In the genomic region with DNA sequence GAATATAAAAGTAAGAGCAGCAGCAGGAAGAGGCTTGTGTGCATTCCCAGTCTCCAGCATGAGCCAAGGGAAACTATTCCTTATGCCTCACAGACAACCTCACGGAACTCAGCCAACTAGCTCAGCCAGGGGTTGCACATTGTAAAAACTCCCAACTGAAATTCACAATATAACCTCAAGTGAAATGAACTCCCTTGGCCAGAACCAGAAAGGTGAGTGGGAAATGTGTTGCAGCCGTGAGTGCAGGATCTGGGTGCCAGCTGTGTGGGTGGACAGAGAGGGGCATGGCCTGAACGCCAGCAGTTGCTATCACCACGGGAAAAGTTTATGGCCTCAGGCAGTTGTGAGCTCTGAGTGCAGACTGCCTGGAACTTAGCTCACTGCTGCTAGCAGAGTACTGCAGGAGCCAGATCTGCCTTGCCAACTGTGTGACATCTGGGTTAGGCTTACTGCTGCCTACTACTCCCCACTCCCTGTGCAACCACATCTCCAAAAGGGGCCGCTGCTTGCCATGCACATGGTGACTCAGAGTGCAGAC, we compare ENCODE assay signal across 11 cellular contexts. TPM values are rescaled to one million over a fixed set of nuclear protein-coding genes. Genes with fewer than 3 reads are reported as not detected.
DNase-seq lines count a peak whose midpoint lies in the region; ATAC-seq and TF ChIP-seq lines count a peak whose summit lies in the region.
"Had no signal": no experiment of that assay in that cellular context is flagged by ENCODE, and none has a peak within 500 bp of the region (broad histone marks: within the 10 kb centered on the region; RNA-seq: fewer than 3 reads in every experiment).

No MANE protein-coding gene starts in this region.

- H3K4me1 ChIP-seq in right cardiac atrium (ENCODE audit: control insufficient read depth, insufficient read depth, low read length) (peaks cover 6% of the 10 kb centered on the region), smooth muscle cell (ENCODE audit: low read depth) (no peaks in the 10 kb centered on the region), psoas muscle (no peaks in the 10 kb centered on the region)

- no peak overlapping the region for H3K9ac ChIP-seq in smooth muscle cell (ENCODE audit: low read depth)
- H3K9ac ChIP-seq: neural progenitor cell had no signal

- no TSS peak for BruUV-seq in MCF 10A (replicated peaks; lab: Mats Ljungman, UMichigan)

- peak overlapping the region; percentile 9 for H2AFZ ChIP-seq in smooth muscle cell (ENCODE audit: low read depth)
- H2AFZ ChIP-seq: neural progenitor cell had no signal

- no peaks in the 10 kb centered on the region for H3K36me3 Mint-ChIP-seq in MCF 10A (ENCODE audit: insufficient read depth, unreplicated experiment)
- H3K36me3 Mint-ChIP-seq: neural progenitor cell had no signal

- ATAC-seq in right cardiac atrium (peak; percentile 75 to 84), psoas muscle (no peak), GM21529 (IDR thresholded peaks at IDR 0.05; ENCODE audit: unreplicated experiment) (no peak), HG02588 (IDR thresholded peaks at IDR 0.05; ENCODE audit: unreplicated experiment) (no peak)

- peak; percentile 73 for DNase-seq in H4 (ENCODE audit: low spot score)
- DNase-seq in MCF 10A (ENCODE audit: unreplicated experiment): peak; percentile 78
- DNase-seq in right cardiac atrium: peak; percentile 27 to 71 (median 63)
- DNase-seq in smooth muscle cell (lab: John Stamatoyannopoulos, UW; ENCODE audit: unreplicated experiment): peak; percentile 5
- DNase-seq in GDM1 (lab: John Stamatoyannopoulos, UW): no peak
- DNase-seq in psoas muscle: no peak

- H3K4me3 ChIP-seq in right cardiac atrium (ENCODE audit: low read length): no peak overlapping the region
- H3K4me3 ChIP-seq in smooth muscle cell: no peak overlapping the region
- H3K4me3 ChIP-seq in psoas muscle: no peak overlapping the region
- H3K4me3 ChIP-seq: cardiac muscle cell, neural progenitor cell had no signal

- H3K27me3 Mint-ChIP-seq in MCF 10A (ENCODE audit: insufficient read depth, unreplicated experiment): no peaks in the 10 kb centered on the region

- no peaks in the 10 kb centered on the region for H3K9me3 Mint-ChIP-seq in MCF 10A (ENCODE audit: unreplicated experiment)

- H3K27me3 ChIP-seq in right cardiac atrium (ENCODE audit: control insufficient read depth, insufficient read depth) (no peaks in the 10 kb centered on the region), smooth muscle cell (ENCODE audit: low read depth) (no peaks in the 10 kb centered on the region), psoas muscle (ENCODE audit: insufficient read depth in 3 of 3, low read length in 2 of 3) (peaks cover 0 to 3% (median 1%) of the 10 kb centered on the region in 3 donors)
- H3K27me3 ChIP-seq: cardiac muscle cell, neural progenitor cell had no signal

- peak overlapping the region; percentile 25 for H3K27ac Mint-ChIP-seq in MCF 10A (ENCODE audit: low read depth, unreplicated experiment)
- H3K27ac Mint-ChIP-seq: neural progenitor cell had no signal

- H3K9me3 ChIP-seq in right cardiac atrium (ENCODE audit: control insufficient read depth, low read length) (no peaks in the 10 kb centered on the region), smooth muscle cell (replicated peaks; ENCODE audit: low read depth) (no peaks in the 10 kb centered on the region), psoas muscle (no peaks in the 10 kb centered on the region)

- H3K4me3 Mint-ChIP-seq in MCF 10A (ENCODE audit: unreplicated experiment): peak overlapping the region; percentile 38
- H3K4me3 Mint-ChIP-seq: neural progenitor cell had no signal

- H4K20me1 ChIP-seq in smooth muscle cell (ENCODE audit: low read depth): no peaks in the 10 kb centered on the region

- POLR2A ChIA-PET in MCF 10A (lab: Yijun Ruan, JAX): interaction anchor here (0.6 to 2.4 kb wide), 7 partner anchors 10 to 228 kb away, joined by 3 to 10 read pairs (median 4); no protein-coding TSS in a partner anchor

- H3K79me2 ChIP-seq in smooth muscle cell (ENCODE audit: low read depth): no peaks in the 10 kb centered on the region

- CTCF ChIA-PET in MCF 10A (lab: Yijun Ruan, JAX): interaction anchor here (0.6 to 3.2 kb wide), 12 partner anchors 11 to 351 kb away, joined by 3 to 17 read pairs (median 4); a partner anchor contains a TSS

- no peaks in the 10 kb centered on the region for H3K36me3 ChIP-seq in smooth muscle cell (ENCODE audit: low read depth)
- H3K36me3 ChIP-seq in psoas muscle (ENCODE audit: insufficient read depth in 1 of 2, low read depth in 1 of 2): no peaks in the 10 kb centered on the region
- H3K36me3 ChIP-seq: cardiac muscle cell, neural progenitor cell had no signal

- peak overlapping the region; percentile 37 for H3K4me2 ChIP-seq in smooth muscle cell
- H3K4me2 ChIP-seq: neural progenitor cell had no signal

- peaks cover 7% of the 10 kb centered on the region for H3F3A ChIP-seq in smooth muscle cell (ENCODE audit: low read depth)

- H3K4me1 Mint-ChIP-seq in MCF 10A (ENCODE audit: insufficient read depth, unreplicated experiment): peaks cover 20% of the 10 kb centered on the region

- WGBS in right cardiac atrium: 23% methylated on average over 5 of the region's 5 CpGs
- 27% methylated on average over 5 of the region's 5 CpGs for WGBS in smooth muscle cell (ENCODE audit: low lambda C conversion rate)
- 24 to 29% (median 28%) methylated on average over 5 of the region's 5 CpGs for WGBS in psoas muscle, 3 donors

- H3K27ac ChIP-seq in right cardiac atrium (ENCODE audit: low read length): no peak overlapping the region
- no peak overlapping the region for H3K27ac ChIP-seq in smooth muscle cell (ENCODE audit: low read depth)
- no peak overlapping the region for H3K27ac ChIP-seq in psoas muscle
- H3K27ac ChIP-seq: cardiac muscle cell, neural progenitor cell had no signal

- TF ChIP-seq CTCF in MCF 10A (IDR thresholded peaks at IDR 0.05; ENCODE audit: unreplicated experiment) (no peak), smooth muscle cell (IDR thresholded peaks at IDR 0.05; ENCODE audit: borderline replicate concordance, insufficient read depth, poor library complexity, severe bottlenecking) (no peak), psoas muscle (IDR thresholded peaks at IDR 0.05) (no peak)

- intact Hi-C loops in MCF 10A (cut with micrococcal nuclease): no loop called here
- intact Hi-C loops in right cardiac atrium (cut with DNase I): no loop called here
- intact Hi-C loops in psoas muscle (cut with DNase I): no loop called here

RNA-seq across cellular contexts. Expression of a gene that starts 2.3 kb away (rescaled TPM):
- 0.50 and 1.4 TPM in 2 replicates for total RNA-seq in H4 (2014; rRNA removed; shearing (Covaris generic))
- total RNA-seq in MCF 10A (2022): not detected in 2 replicates
- total RNA-seq in right cardiac atrium: 1 to 10 TPM; 3.2 to 4.1 (median 3.3) TPM
- 3.5 TPM for polyA plus RNA-seq in right cardiac atrium
- total RNA-seq in smooth muscle cell: 0.40 TPM in 1 of 2 replicates, not detected in the other
- 0.70 TPM in 1 of 2 replicates, not detected in the other for polyA plus RNA-seq in smooth muscle cell
- 1 to 10 TPM; 1.5 to 3.8 (median 1.8) TPM for total RNA-seq in psoas muscle
- polyA plus RNA-seq in psoas muscle: 1 to 10 TPM in 2 of 3 donors, under 1 TPM in 1; 0.96 to 2.4 (median 1.7) TPM
- total RNA-seq: cardiac muscle cell had no signal
- polyA plus RNA-seq: cardiac muscle cell had no signal

RNA-seq across cellular contexts. Expression of a gene that starts 28.9 kb away (rescaled TPM):
- total RNA-seq in H4 (2014; rRNA removed; shearing (Covaris generic)): 0.87 and 2.0 TPM in 2 replicates
- total RNA-seq in MCF 10A (2022): not detected in 2 replicates
- total RNA-seq in right cardiac atrium: 10 to 100 TPM in 2 of 4 donors, 1 to 10 TPM in 2; 4.8 to 14.9 (median 10.8) TPM
- 2.4 TPM for polyA plus RNA-seq in right cardiac atrium
- 0.27 TPM in 1 of 2 replicates, not detected in the other for total RNA-seq in smooth muscle cell
- polyA plus RNA-seq in smooth muscle cell: 0.41 TPM in 1 of 2 replicates, not detected in the other
- total RNA-seq in psoas muscle: 1 to 10 TPM; 1.0 to 3.0 (median 1.3) TPM
- polyA plus RNA-seq in psoas muscle: 1 to 10 TPM in 1 of 3 donors, under 1 TPM in 2; 0.27 to 1.3 (median 0.69) TPM
- total RNA-seq: cardiac muscle cell, Daoy had no signal
- polyA plus RNA-seq: cardiac muscle cell had no signal

Comparison
In these comparisons a context has a peak if more than half of its experiments do, and no peak if none do; other contexts are left out.
1. DNase-seq: peak in H4 (single experiment), MCF 10A (single experiment), right cardiac atrium (3 of 3) and smooth muscle cell (single experiment); none in GDM1 (single experiment) and psoas muscle (0 of 2).
2. ATAC-seq: peak in right cardiac atrium (2 of 2); none in psoas muscle (0 of 4), GM21529 (single experiment) and HG02588 (single experiment).